ENCODE assay signal across 26 cellular contexts in genomic region chr15:89857673-89858072, GRCh38. TPM values are rescaled to one million over a fixed set of nuclear protein-coding genes. Genes with fewer than 3 reads are reported as not detected.
A peak's percentile ranks its signal among the peaks of the same experiment; 100 is the strongest.
DNase-seq lines count a peak whose midpoint lies in the region; ATAC-seq and TF ChIP-seq lines count a peak whose summit lies in the region.
"Had no signal": no experiment of that assay in that cellular context is flagged by ENCODE, and none has a peak within 500 bp of the region (broad histone marks: within the 10 kb centered on the region; RNA-seq: fewer than 3 reads in every experiment).

No MANE protein-coding gene starts in this region.

- H3K9ac ChIP-seq in liver (ENCODE audit: low read depth in 1 of 2, low read length in 2 of 2) = no peak overlapping the region

- peak; percentile 33 for TF ChIP-seq POLR2A in transverse colon (IDR thresholded peaks at IDR 0.05)

- no peaks in the 10 kb centered on the region for H3K9me3 Mint-ChIP-seq in activated CD4-positive, alpha-beta memory T cell treated with anti-CD3 and anti-CD28 coated beads for 36 hours
- H3K9me3 Mint-ChIP-seq: activated T-helper 17 cell treated with anti-CD3 and anti-CD28 coated beads, Interleukin-2, amount 50 U/mL, for 72 hours; naive thymus-derived CD8-positive, alpha-beta T cell; stimulated activated effector memory CD8-positive, alpha-beta T cell treated with anti-CD3 and anti-CD28 coated beads, Interleukin-12 subunit alpha, Interleukin-12 subunit beta, amount 100 ng/mL, for 72 hours had no signal

- no peak for ATAC-seq in HG03354 (IDR thresholded peaks at IDR 0.05; ENCODE audit: poor library complexity, severe bottlenecking, unreplicated experiment)
- ATAC-seq: activated CD4-positive, alpha-beta T cell treated with anti-CD3 and anti-CD28 coated beads for 36 hours; activated CD8-positive, alpha-beta T cell treated with anti-CD3 and anti-CD28 coated beads, Interleukin-2, amount 10 ng/mL, durations not matched to agents 7 days and 5 days; activated T-helper 17 cell treated with anti-CD3 and anti-CD28 coated beads, Interleukin-2, amount 50 U/mL, for 72 hours; gastrocnemius medialis; GM23338; naive thymus-derived CD8-positive, alpha-beta T cell; stimulated activated effector memory CD8-positive, alpha-beta T cell treated with anti-CD3 and anti-CD28 coated beads, Interleukin-12 subunit alpha, Interleukin-12 subunit beta, amount 100 ng/mL, for 72 hours had no signal

- POLR2A ChIA-PET in A673 (lab: Charles Lee; ENCODE audit: low non-redundant PET) = no interaction called here
- POLR2A ChIA-PET in activated CD4-positive, alpha-beta memory T cell treated with anti-CD3 and anti-CD28 coated beads for 36 hours (lab: Charles Lee) = no interaction called here

- H3K36me3 Mint-ChIP-seq in activated CD4-positive, alpha-beta memory T cell treated with anti-CD3 and anti-CD28 coated beads for 36 hours = peaks cover 10% of the 10 kb centered on the region

- H3K36me3 ChIP-seq in liver (ENCODE audit: control insufficient read depth in 4 of 4, insufficient read depth in 3 of 4, low read depth in 1 of 4, low read length in 3 of 4) = peaks cover 0 to 10% (median 5%) of the 10 kb centered on the region in 4 donors
- no peaks in the 10 kb centered on the region for H3K36me3 ChIP-seq in transverse colon
- H3K36me3 ChIP-seq in A673 (ENCODE audit: insufficient read depth, low read length, poor library complexity, severe bottlenecking) = peaks cover 11% of the 10 kb centered on the region

- intact Hi-C loops in transverse colon (cut with DNase I; ENCODE audit: low total_unique reads) (no loop called here), A673 (cut with micrococcal nuclease; ENCODE audit: unreplicated experiment) (no loop called here)
- intact Hi-C loops in activated CD4-positive, alpha-beta memory T cell treated with anti-CD3 and anti-CD28 coated beads for 36 hours (cut with micrococcal nuclease) = no loop called here

- in situ Hi-C loops in transverse colon (cut with MboI; ENCODE audit: low pct_ligation_motif_present in 1 of 4, low pct_unique_long_range_greater_than_20kb in 1 of 4, low sequenced_read_pairs in 3 of 4) = no loop called here

- 39% methylated on average over 3 of the region's 3 CpGs for WGBS in liver
- 59% methylated on average over 3 of the region's 3 CpGs; no CpG with 5 or more reads in 1 of the 2 donors for WGBS in transverse colon (ENCODE audit: low coverage in 1 of 2), 2 donors

- no peak for TF ChIP-seq EP300 in transverse colon (IDR thresholded peaks at IDR 0.05; ENCODE audit: low read depth)

- CTCF ChIA-PET in A673 (lab: Charles Lee) = no interaction called here
- CTCF ChIA-PET in activated CD4-positive, alpha-beta memory T cell treated with anti-CD3 and anti-CD28 coated beads for 36 hours (lab: Charles Lee) = interaction anchor here (0.7 to 1.1 kb wide), 3 partner anchors 30 to 117 kb away, joined by 3 to 4 read pairs (median 3); no protein-coding TSS in a partner anchor

- peaks cover 5 to 31% (median 21%) of the 10 kb centered on the region in 4 donors for H3K4me1 ChIP-seq in liver (ENCODE audit: control insufficient read depth in 4 of 4, insufficient read depth in 4 of 4, low read length in 3 of 4)
- H3K4me1 ChIP-seq in transverse colon = peaks cover 3 to 52% (median 31%) of the 10 kb centered on the region in 4 donors
- H3K4me1 ChIP-seq in A673 (ENCODE audit: insufficient read depth, low read length, poor library complexity, severe bottlenecking) = no peaks in the 10 kb centered on the region

- H3K27ac ChIP-seq in liver (ENCODE audit: low read depth in 1 of 2, low read length in 2 of 2) (peak overlapping the region; percentile 43 to 71), transverse colon (peak overlapping the region; percentile 77 to 90 (median 84)), A673 (ENCODE audit: low read depth, low read length, poor library complexity, severe bottlenecking) (no peak overlapping the region)
- H3K27ac ChIP-seq: gastrocnemius medialis, left ventricle myocardium inferior had no signal

- no peak overlapping the region for H3K4me3 Mint-ChIP-seq in activated CD4-positive, alpha-beta memory T cell treated with anti-CD3 and anti-CD28 coated beads for 36 hours
- H3K4me3 Mint-ChIP-seq: activated CD4-positive, alpha-beta T cell treated with anti-CD3 and anti-CD28 coated beads for 36 hours; activated CD8-positive, alpha-beta T cell treated with anti-CD3 and anti-CD28 coated beads, Interleukin-2, amount 10 ng/mL, durations not matched to agents 7 days and 5 days; activated T-helper 17 cell treated with anti-CD3 and anti-CD28 coated beads, Interleukin-2, amount 50 U/mL, for 72 hours; brain; GM23338; naive thymus-derived CD8-positive, alpha-beta T cell; stimulated activated effector memory CD8-positive, alpha-beta T cell treated with anti-CD3 and anti-CD28 coated beads, Interleukin-12 subunit alpha, Interleukin-12 subunit beta, amount 100 ng/mL, for 72 hours had no signal

- H3K27ac Mint-ChIP-seq in activated CD4-positive, alpha-beta memory T cell treated with anti-CD3 and anti-CD28 coated beads for 36 hours = no peak overlapping the region
- H3K27ac Mint-ChIP-seq: activated CD4-positive, alpha-beta T cell treated with anti-CD3 and anti-CD28 coated beads for 36 hours; activated CD8-positive, alpha-beta T cell treated with anti-CD3 and anti-CD28 coated beads, Interleukin-2, amount 10 ng/mL, durations not matched to agents 7 days and 5 days; activated T-helper 17 cell treated with anti-CD3 and anti-CD28 coated beads, Interleukin-2, amount 50 U/mL, for 72 hours; GM23338; stimulated activated effector memory CD8-positive, alpha-beta T cell treated with anti-CD3 and anti-CD28 coated beads, Interleukin-12 subunit alpha, Interleukin-12 subunit beta, amount 100 ng/mL, for 72 hours had no signal

- H3K9me3 ChIP-seq in liver (ENCODE audit: control insufficient read depth in 4 of 4, low read length in 3 of 4) (no peaks in the 10 kb centered on the region), transverse colon (no peaks in the 10 kb centered on the region), A673 (ENCODE audit: low read depth, low read length, poor library complexity, severe bottlenecking) (no peaks in the 10 kb centered on the region)
- H3K9me3 ChIP-seq: gastrocnemius medialis, left ventricle myocardium inferior, tibial nerve had no signal

- peaks cover 6% of the 10 kb centered on the region for H3K4me1 Mint-ChIP-seq in activated CD4-positive, alpha-beta memory T cell treated with anti-CD3 and anti-CD28 coated beads for 36 hours (ENCODE audit: low read depth)
- H3K4me1 Mint-ChIP-seq: activated CD4-positive, alpha-beta T cell treated with anti-CD3 and anti-CD28 coated beads for 36 hours; activated T-helper 17 cell treated with anti-CD3 and anti-CD28 coated beads, Interleukin-2, amount 50 U/mL, for 72 hours; brain; GM23338; stimulated activated effector memory CD8-positive, alpha-beta T cell treated with anti-CD3 and anti-CD28 coated beads, Interleukin-12 subunit alpha, Interleukin-12 subunit beta, amount 100 ng/mL, for 72 hours had no signal

- BruUV-seq in A673 (replicated peaks; lab: Mats Ljungman, UMichigan) = no TSS peak

- DNase-seq in HK-2 (ENCODE audit: unreplicated experiment) (peak; percentile 16), epithelial cell of proximal tubule (ENCODE audit: low read depth) (peak; percentile 82), transverse colon (peak; percentile 72), A673 (ENCODE audit: low spot score) (no peak), NCI-H1105 (lab: John Stamatoyannopoulos, UW) (no peak)
- DNase-seq in activated CD4-positive, alpha-beta memory T cell treated with anti-CD3 and anti-CD28 coated beads for 36 hours = no peak
- DNase-seq: activated CD4-positive, alpha-beta T cell treated with anti-CD3 and anti-CD28 coated beads for 36 hours; activated CD8-positive, alpha-beta T cell treated with anti-CD3 and anti-CD28 coated beads, Interleukin-2, amount 10 ng/mL, durations not matched to agents 7 days and 5 days; activated naive CD4-positive, alpha-beta T cell treated with anti-CD3 and anti-CD28 coated beads, Interleukin-2, amount 50 U/mL, for 16 hours; C1 segment of cervical spinal cord; gastrocnemius medialis; hippocampal formation; left ventricle myocardium inferior; naive thymus-derived CD8-positive, alpha-beta T cell; NCI-H1417; NCI-H2029; NCI-H526; nucleus accumbens; SW 1271 had no signal

- peak; percentile 33 to 47 for TF ChIP-seq RAD21 in liver (IDR thresholded peaks at IDR 0.05)

- no peaks in the 10 kb centered on the region for H3K27me3 Mint-ChIP-seq in activated CD4-positive, alpha-beta memory T cell treated with anti-CD3 and anti-CD28 coated beads for 36 hours
- H3K27me3 Mint-ChIP-seq: activated CD4-positive, alpha-beta T cell treated with anti-CD3 and anti-CD28 coated beads for 36 hours; activated T-helper 17 cell treated with anti-CD3 and anti-CD28 coated beads, Interleukin-2, amount 50 U/mL, for 72 hours; brain; naive thymus-derived CD8-positive, alpha-beta T cell had no signal

- H3K27me3 ChIP-seq in liver (ENCODE audit: control insufficient read depth in 4 of 4, insufficient read depth in 4 of 4, low read length in 3 of 4) (no peaks in the 10 kb centered on the region), transverse colon (no peaks in the 10 kb centered on the region), A673 (replicated peaks; ENCODE audit: insufficient read depth, low read depth, low read length, poor library complexity) (no peaks in the 10 kb centered on the region)
- H3K27me3 ChIP-seq: gastrocnemius medialis, tibial nerve had no signal

- TF ChIP-seq CTCF in epithelial cell of proximal tubule (conservative IDR thresholded peaks at IDR 0.05; ENCODE audit: low read depth, low read length) = no peak
- TF ChIP-seq CTCF in liver (IDR thresholded peaks at IDR 0.05; ENCODE audit: low read depth, low read length, missing input control) = no peak
- no peak for TF ChIP-seq CTCF in transverse colon (IDR thresholded peaks at IDR 0.05)
- TF ChIP-seq CTCF in A673 (conservative IDR thresholded peaks at IDR 0.05; ENCODE audit: low read depth, low read length) = no peak

- no peak overlapping the region for H3K4me3 ChIP-seq in epithelial cell of proximal tubule (ENCODE audit: low read depth, low read length)
- H3K4me3 ChIP-seq in liver (ENCODE audit: low read depth in 1 of 3, low read length in 3 of 3) = no peak overlapping the region
- no peak overlapping the region for H3K4me3 ChIP-seq in transverse colon
- H3K4me3 ChIP-seq in A673 (ENCODE audit: low read depth, low read length, poor library complexity, severe bottlenecking) = no peak overlapping the region
- H3K4me3 ChIP-seq: gastrocnemius medialis, GM23338, left ventricle myocardium inferior, tibial nerve had no signal

RNA-seq across cellular contexts. Expression of gene AP3S2, which starts 36.1 kb away (rescaled TPM):
- total RNA-seq in epithelial cell of proximal tubule = 22.7 and 30.5 TPM in 2 replicates
- 10 to 100 TPM; 24.1 to 73.5 TPM for total RNA-seq in liver
- polyA plus RNA-seq in liver = 10 to 100 TPM in 1 of 2 donors, 1 to 10 TPM in 1; 8.4 to 27.6 TPM
- total RNA-seq in transverse colon = 10 to 100 TPM; 20.9 to 90.0 (median 72.6) TPM
- 32.0 and 35.2 TPM in 2 replicates for total RNA-seq in A673 (2021)
- 10 to 100 TPM; 17.2 to 23.5 TPM for total RNA-seq in activated CD4-positive, alpha-beta memory T cell treated with anti-CD3 and anti-CD28 coated beads for 36 hours

RNA-seq across cellular contexts. Expression of gene ANPEP, which starts 43.0 kb away (rescaled TPM):
- total RNA-seq in epithelial cell of proximal tubule (8.6 and 44.9 TPM in 2 replicates), liver (100 to 1,000 TPM in 1 of 2 donors, 10 to 100 TPM in 1; 88.8 to 182 TPM), transverse colon (1,000 to 10,000 TPM in 1 of 4 donors, 100 to 1,000 TPM in 3; 133 to 1,054 (median 474) TPM), A673 (2021) (0.73 and 1.5 TPM in 2 replicates)
- polyA plus RNA-seq in liver = 100 to 1,000 TPM; 150 to 227 TPM
- total RNA-seq in activated CD4-positive, alpha-beta memory T cell treated with anti-CD3 and anti-CD28 coated beads for 36 hours = under 1 TPM; 0.12 to 0.14 TPM

RNA-seq across cellular contexts. Expression of gene ARPIN, which starts 55.1 kb away (rescaled TPM):
- total RNA-seq in epithelial cell of proximal tubule (9.1 and 10.4 TPM in 2 replicates), liver (1 to 10 TPM; 3.9 to 7.2 TPM), transverse colon (10 to 100 TPM; 24.1 to 48.6 (median 37.6) TPM), A673 (2021) (5.6 and 5.9 TPM in 2 replicates)
- polyA plus RNA-seq in liver = 1 to 10 TPM; 1.6 to 3.2 TPM
- under 1 TPM in 1 of 2 experiments, not detected in 1; 0.05 TPM for total RNA-seq in activated CD4-positive, alpha-beta memory T cell treated with anti-CD3 and anti-CD28 coated beads for 36 hours
- total RNA-seq: activated CD4-positive, alpha-beta T cell treated with anti-CD3 and anti-CD28 coated beads for 36 hours; activated CD8-positive, alpha-beta T cell treated with anti-CD3 and anti-CD28 coated beads, Interleukin-2, amount 10 ng/mL, durations not matched to agents 7 days and 5 days; activated T-helper 17 cell treated with anti-CD3 and anti-CD28 coated beads, Interleukin-2, amount 50 U/mL, for 72 hours had no signal
- polyA plus RNA-seq: naive thymus-derived CD8-positive, alpha-beta T cell had no signal

Comparison
In these comparisons a context has a peak if more than half of its experiments do, and no peak if none do; other contexts are left out.
1. DNase-seq: peak in HK-2 (single experiment), epithelial cell of proximal tubule (single experiment) and transverse colon (single experiment); none in A673 (single experiment), activated CD4-positive, alpha-beta memory T cell treated with anti-CD3 and anti-CD28 coated beads for 36 hours (single experiment) and NCI-H1105 (single experiment).